Comparison of ENCODE assay signal across 1 cellular context in the genomic region with DNA sequence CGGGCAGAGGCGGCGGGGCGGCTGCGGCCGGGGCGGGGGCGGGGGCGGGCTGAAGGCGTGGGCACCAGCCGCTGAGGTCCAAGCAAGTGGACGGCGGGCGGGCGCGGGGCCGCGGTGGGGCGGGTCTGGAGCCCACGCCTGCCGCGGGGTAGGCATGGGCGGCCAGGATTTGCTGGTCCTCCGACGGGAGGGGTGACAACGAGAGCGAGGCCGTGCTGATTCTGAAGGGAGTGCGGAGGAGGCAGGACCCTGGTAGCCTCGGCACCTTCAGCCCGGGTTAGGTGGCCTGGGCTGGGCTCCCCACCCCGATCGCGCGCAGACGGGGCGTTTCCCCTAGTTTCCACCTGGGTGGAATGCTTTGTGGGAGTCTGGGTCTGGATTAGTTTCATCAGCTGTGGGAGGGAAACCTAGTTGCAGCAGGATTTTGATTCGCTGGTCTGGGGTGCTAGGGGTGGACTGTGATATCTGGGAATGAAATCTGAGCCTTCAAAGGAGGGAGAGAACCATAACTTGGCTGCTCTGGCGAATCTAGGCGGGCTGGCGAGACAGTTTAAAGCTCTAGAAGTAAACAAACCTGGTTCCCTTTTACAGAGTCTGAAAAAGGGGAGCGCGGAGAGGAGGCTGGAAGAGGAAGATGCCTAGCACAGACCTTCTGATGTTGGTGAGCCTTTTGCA.
TF ChIP-seq lines count a peak whose summit lies in the region.

No MANE protein-coding gene starts in this region.

TF ChIP-seq in HEK293, 187 proteins besides CTCF, POLR2A, EP300 and RAD21 (continued from another document and continues in another):
- TF ChIP-seq, protein P1, sequence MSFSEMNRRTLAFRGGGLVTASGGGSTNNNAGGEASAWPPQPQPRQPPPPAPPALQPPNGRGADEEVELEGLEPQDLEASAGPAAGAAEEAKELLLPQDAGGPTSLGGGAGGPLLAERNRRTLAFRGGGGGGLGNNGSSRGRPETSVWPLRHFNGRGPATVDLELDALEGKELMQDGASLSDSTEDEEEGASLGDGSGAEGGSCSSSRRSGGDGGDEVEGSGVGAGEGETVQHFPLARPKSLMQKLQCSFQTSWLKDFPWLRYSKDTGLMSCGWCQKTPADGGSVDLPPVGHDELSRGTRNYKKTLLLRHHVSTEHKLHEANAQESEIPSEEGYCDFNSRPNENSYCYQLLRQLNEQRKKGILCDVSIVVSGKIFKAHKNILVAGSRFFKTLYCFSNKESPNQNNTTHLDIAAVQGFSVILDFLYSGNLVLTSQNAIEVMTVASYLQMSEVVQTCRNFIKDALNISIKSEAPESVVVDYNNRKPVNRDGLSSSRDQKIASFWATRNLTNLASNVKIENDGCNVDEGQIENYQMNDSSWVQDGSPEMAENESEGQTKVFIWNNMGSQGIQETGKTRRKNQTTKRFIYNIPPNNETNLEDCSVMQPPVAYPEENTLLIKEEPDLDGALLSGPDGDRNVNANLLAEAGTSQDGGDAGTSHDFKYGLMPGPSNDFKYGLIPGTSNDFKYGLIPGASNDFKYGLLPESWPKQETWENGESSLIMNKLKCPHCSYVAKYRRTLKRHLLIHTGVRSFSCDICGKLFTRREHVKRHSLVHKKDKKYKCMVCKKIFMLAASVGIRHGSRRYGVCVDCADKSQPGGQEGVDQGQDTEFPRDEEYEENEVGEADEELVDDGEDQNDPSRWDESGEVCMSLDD (tag by site-specific recombination; IDR thresholded peaks at IDR 0.05): peak; percentile 50
- no peak for TF ChIP-seq ZNF324 (tag by site-specific recombination; IDR thresholded peaks at IDR 0.05)
- 0 out of 2 replicates have a peak, but pooled peaks have one; percentile 46 for TF ChIP-seq BCL11A (tag by site-specific recombination; IDR thresholded peaks at IDR 0.05; ENCODE audit: low read depth)
- TF ChIP-seq ZNF677 (tag by site-specific recombination; IDR thresholded peaks at IDR 0.05): no peak
- no peak for TF ChIP-seq ZNF157 (tag by site-specific recombination; IDR thresholded peaks at IDR 0.05)
- no peak for TF ChIP-seq ZNF202 (tag by site-specific recombination; IDR thresholded peaks at IDR 0.05; ENCODE audit: borderline replicate concordance)
- 0 out of 2 replicates have a peak, but pooled peaks have one; percentile 45 for TF ChIP-seq ZNF24 (tag by site-specific recombination; IDR thresholded peaks at IDR 0.05)
- 0 out of 2 replicates have a peak, but pooled peaks have one; percentile 24 for TF ChIP-seq BCL11B (tag by site-specific recombination; IDR thresholded peaks at IDR 0.05; ENCODE audit: low read depth)
- TF ChIP-seq ZNF548 (tag by site-specific recombination; IDR thresholded peaks at IDR 0.05): no peak
- TF ChIP-seq ZNF629 (tag by site-specific recombination; IDR thresholded peaks at IDR 0.05): no peak
- TF ChIP-seq ZBTB21 (tag by site-specific recombination; IDR thresholded peaks at IDR 0.05): no peak; the same call in 1 of the 2 replicates
- TF ChIP-seq ZNF660 (tag by site-specific recombination; IDR thresholded peaks at IDR 0.05): 0 out of 2 replicates have a peak, but pooled peaks have one; percentile 42
- TF ChIP-seq ZNF558 (tag by site-specific recombination; IDR thresholded peaks at IDR 0.05): no peak
- TF ChIP-seq, protein P2, sequence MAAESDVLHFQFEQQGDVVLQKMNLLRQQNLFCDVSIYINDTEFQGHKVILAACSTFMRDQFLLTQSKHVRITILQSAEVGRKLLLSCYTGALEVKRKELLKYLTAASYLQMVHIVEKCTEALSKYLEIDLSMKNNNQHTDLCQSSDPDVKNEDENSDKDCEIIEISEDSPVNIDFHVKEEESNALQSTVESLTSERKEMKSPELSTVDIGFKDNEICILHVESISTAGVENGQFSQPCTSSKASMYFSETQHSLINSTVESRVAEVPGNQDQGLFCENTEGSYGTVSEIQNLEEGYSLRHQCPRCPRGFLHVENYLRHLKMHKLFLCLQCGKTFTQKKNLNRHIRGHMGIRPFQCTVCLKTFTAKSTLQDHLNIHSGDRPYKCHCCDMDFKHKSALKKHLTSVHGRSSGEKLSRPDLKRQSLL (tag by site-specific recombination; IDR thresholded peaks at IDR 0.05): peak; percentile 24; the same call in 1 of the 2 replicates
- TF ChIP-seq ZNF561 (tag by site-specific recombination; IDR thresholded peaks at IDR 0.05; ENCODE audit: borderline replicate concordance): peak; percentile 77; the same call in 1 of the 2 replicates
- no peak for TF ChIP-seq SCRT2 (tag by site-specific recombination; IDR thresholded peaks at IDR 0.05)
- TF ChIP-seq ZNF621 (tag by site-specific recombination; IDR thresholded peaks at IDR 0.05): no peak
- TF ChIP-seq, protein P3, sequence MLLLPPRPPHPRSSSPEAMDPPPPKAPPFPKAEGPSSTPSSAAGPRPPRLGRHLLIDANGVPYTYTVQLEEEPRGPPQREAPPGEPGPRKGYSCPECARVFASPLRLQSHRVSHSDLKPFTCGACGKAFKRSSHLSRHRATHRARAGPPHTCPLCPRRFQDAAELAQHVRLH (tag by site-specific recombination; IDR thresholded peaks at IDR 0.05): peak; percentile 72; the same call in 1 of the 2 replicates
- TF ChIP-seq ZNF391 (tag by site-specific recombination; IDR thresholded peaks at IDR 0.05; ENCODE audit: borderline replicate concordance, low read depth): no peak
- TF ChIP-seq GLI4 (tag by site-specific recombination; IDR thresholded peaks at IDR 0.05): no peak
- TF ChIP-seq ZNF529 (tag by site-specific recombination; IDR thresholded peaks at IDR 0.05; ENCODE audit: insufficient replicate concordance): no peak
- TF ChIP-seq, protein P4, sequence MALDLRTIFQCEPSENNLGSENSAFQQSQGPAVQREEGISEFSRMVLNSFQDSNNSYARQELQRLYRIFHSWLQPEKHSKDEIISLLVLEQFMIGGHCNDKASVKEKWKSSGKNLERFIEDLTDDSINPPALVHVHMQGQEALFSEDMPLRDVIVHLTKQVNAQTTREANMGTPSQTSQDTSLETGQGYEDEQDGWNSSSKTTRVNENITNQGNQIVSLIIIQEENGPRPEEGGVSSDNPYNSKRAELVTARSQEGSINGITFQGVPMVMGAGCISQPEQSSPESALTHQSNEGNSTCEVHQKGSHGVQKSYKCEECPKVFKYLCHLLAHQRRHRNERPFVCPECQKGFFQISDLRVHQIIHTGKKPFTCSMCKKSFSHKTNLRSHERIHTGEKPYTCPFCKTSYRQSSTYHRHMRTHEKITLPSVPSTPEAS (tag by site-specific recombination; IDR thresholded peaks at IDR 0.05): no peak
- TF ChIP-seq, protein P5, sequence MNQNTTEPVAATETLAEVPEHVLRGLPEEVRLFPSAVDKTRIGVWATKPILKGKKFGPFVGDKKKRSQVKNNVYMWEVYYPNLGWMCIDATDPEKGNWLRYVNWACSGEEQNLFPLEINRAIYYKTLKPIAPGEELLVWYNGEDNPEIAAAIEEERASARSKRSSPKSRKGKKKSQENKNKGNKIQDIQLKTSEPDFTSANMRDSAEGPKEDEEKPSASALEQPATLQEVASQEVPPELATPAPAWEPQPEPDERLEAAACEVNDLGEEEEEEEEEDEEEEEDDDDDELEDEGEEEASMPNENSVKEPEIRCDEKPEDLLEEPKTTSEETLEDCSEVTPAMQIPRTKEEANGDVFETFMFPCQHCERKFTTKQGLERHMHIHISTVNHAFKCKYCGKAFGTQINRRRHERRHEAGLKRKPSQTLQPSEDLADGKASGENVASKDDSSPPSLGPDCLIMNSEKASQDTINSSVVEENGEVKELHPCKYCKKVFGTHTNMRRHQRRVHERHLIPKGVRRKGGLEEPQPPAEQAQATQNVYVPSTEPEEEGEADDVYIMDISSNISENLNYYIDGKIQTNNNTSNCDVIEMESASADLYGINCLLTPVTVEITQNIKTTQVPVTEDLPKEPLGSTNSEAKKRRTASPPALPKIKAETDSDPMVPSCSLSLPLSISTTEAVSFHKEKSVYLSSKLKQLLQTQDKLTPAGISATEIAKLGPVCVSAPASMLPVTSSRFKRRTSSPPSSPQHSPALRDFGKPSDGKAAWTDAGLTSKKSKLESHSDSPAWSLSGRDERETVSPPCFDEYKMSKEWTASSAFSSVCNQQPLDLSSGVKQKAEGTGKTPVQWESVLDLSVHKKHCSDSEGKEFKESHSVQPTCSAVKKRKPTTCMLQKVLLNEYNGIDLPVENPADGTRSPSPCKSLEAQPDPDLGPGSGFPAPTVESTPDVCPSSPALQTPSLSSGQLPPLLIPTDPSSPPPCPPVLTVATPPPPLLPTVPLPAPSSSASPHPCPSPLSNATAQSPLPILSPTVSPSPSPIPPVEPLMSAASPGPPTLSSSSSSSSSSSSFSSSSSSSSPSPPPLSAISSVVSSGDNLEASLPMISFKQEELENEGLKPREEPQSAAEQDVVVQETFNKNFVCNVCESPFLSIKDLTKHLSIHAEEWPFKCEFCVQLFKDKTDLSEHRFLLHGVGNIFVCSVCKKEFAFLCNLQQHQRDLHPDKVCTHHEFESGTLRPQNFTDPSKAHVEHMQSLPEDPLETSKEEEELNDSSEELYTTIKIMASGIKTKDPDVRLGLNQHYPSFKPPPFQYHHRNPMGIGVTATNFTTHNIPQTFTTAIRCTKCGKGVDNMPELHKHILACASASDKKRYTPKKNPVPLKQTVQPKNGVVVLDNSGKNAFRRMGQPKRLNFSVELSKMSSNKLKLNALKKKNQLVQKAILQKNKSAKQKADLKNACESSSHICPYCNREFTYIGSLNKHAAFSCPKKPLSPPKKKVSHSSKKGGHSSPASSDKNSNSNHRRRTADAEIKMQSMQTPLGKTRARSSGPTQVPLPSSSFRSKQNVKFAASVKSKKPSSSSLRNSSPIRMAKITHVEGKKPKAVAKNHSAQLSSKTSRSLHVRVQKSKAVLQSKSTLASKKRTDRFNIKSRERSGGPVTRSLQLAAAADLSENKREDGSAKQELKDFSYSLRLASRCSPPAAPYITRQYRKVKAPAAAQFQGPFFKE (tag by site-specific recombination; IDR thresholded peaks at IDR 0.05; ENCODE audit: borderline replicate concordance): no peak
- TF ChIP-seq ZNF555 (tag by site-specific recombination; conservative IDR thresholded peaks at IDR 0.05): no peak
- TF ChIP-seq, protein P6, sequence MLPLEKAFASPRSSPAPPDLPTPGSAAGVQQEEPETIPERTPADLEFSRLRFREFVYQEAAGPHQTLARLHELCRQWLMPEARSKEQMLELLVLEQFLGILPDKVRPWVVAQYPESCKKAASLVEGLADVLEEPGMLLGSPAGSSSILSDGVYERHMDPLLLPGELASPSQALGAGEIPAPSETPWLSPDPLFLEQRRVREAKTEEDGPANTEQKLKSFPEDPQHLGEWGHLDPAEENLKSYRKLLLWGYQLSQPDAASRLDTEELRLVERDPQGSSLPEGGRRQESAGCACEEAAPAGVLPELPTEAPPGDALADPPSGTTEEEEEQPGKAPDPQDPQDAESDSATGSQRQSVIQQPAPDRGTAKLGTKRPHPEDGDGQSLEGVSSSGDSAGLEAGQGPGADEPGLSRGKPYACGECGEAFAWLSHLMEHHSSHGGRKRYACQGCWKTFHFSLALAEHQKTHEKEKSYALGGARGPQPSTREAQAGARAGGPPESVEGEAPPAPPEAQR (tag by site-specific recombination; IDR thresholded peaks at IDR 0.05): no peak
- TF ChIP-seq ZNF510 (tag by site-specific recombination; IDR thresholded peaks at IDR 0.05; ENCODE audit: insufficient replicate concordance): no peak
- TF ChIP-seq, protein P7, sequence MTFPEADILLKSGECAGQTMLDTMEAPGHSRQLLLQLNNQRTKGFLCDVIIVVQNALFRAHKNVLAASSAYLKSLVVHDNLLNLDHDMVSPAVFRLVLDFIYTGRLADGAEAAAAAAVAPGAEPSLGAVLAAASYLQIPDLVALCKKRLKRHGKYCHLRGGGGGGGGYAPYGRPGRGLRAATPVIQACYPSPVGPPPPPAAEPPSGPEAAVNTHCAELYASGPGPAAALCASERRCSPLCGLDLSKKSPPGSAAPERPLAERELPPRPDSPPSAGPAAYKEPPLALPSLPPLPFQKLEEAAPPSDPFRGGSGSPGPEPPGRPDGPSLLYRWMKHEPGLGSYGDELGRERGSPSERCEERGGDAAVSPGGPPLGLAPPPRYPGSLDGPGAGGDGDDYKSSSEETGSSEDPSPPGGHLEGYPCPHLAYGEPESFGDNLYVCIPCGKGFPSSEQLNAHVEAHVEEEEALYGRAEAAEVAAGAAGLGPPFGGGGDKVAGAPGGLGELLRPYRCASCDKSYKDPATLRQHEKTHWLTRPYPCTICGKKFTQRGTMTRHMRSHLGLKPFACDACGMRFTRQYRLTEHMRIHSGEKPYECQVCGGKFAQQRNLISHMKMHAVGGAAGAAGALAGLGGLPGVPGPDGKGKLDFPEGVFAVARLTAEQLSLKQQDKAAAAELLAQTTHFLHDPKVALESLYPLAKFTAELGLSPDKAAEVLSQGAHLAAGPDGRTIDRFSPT (tag by site-specific recombination; IDR thresholded peaks at IDR 0.05): no peak
- TF ChIP-seq, protein P8, sequence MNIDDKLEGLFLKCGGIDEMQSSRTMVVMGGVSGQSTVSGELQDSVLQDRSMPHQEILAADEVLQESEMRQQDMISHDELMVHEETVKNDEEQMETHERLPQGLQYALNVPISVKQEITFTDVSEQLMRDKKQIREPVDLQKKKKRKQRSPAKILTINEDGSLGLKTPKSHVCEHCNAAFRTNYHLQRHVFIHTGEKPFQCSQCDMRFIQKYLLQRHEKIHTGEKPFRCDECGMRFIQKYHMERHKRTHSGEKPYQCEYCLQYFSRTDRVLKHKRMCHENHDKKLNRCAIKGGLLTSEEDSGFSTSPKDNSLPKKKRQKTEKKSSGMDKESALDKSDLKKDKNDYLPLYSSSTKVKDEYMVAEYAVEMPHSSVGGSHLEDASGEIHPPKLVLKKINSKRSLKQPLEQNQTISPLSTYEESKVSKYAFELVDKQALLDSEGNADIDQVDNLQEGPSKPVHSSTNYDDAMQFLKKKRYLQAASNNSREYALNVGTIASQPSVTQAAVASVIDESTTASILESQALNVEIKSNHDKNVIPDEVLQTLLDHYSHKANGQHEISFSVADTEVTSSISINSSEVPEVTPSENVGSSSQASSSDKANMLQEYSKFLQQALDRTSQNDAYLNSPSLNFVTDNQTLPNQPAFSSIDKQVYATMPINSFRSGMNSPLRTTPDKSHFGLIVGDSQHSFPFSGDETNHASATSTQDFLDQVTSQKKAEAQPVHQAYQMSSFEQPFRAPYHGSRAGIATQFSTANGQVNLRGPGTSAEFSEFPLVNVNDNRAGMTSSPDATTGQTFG (tag by site-specific recombination; IDR thresholded peaks at IDR 0.05; ENCODE audit: borderline replicate concordance): no peak
- TF ChIP-seq RBAK (tag by site-specific recombination; IDR thresholded peaks at IDR 0.05): no peak
- TF ChIP-seq ZNF211 (tag by site-specific recombination; IDR thresholded peaks at IDR 0.05; ENCODE audit: low read depth): no peak
- TF ChIP-seq ZNF600 (tag by site-specific recombination; IDR thresholded peaks at IDR 0.05): peak; percentile 95
- no peak for TF ChIP-seq YY1 (tag by site-specific recombination; IDR thresholded peaks at IDR 0.05)
- peak; percentile 92 for TF ChIP-seq ZBTB20 (tag by site-specific recombination; IDR thresholded peaks at IDR 0.05)
- TF ChIP-seq SP2 (tag by site-specific recombination; IDR thresholded peaks at IDR 0.05): peak; percentile 81
- peak; percentile 94 for TF ChIP-seq ZFHX2 (tag by site-specific recombination; conservative IDR thresholded peaks at IDR 0.05)
- TF ChIP-seq, protein P9, sequence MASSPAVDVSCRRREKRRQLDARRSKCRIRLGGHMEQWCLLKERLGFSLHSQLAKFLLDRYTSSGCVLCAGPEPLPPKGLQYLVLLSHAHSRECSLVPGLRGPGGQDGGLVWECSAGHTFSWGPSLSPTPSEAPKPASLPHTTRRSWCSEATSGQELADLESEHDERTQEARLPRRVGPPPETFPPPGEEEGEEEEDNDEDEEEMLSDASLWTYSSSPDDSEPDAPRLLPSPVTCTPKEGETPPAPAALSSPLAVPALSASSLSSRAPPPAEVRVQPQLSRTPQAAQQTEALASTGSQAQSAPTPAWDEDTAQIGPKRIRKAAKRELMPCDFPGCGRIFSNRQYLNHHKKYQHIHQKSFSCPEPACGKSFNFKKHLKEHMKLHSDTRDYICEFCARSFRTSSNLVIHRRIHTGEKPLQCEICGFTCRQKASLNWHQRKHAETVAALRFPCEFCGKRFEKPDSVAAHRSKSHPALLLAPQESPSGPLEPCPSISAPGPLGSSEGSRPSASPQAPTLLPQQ (tag by site-specific recombination; IDR thresholded peaks at IDR 0.05): peak; percentile 31; the same call in 1 of the 2 replicates
- no peak for TF ChIP-seq ZNF16 (tag by site-specific recombination; IDR thresholded peaks at IDR 0.05; ENCODE audit: low read depth)
